Comparison of ENCODE assay signal across 1 cellular context in genomic region chr10:74651565-74651964, GRCh38.
A peak's percentile ranks its signal among the peaks of the same experiment; 100 is the strongest.
TF ChIP-seq lines count a peak whose summit lies in the region.

No MANE protein-coding gene starts in this region.

TF ChIP-seq in GM12878, 131 proteins besides CTCF, POLR2A, EP300 and RAD21 (continued from another document):
- no peak for TF ChIP-seq E2F8 (IDR thresholded peaks at IDR 0.05; ENCODE audit: low read depth, partially characterized antibody)
- no peak for TF ChIP-seq PAX5 (IDR thresholded peaks at IDR 0.05; ENCODE audit: borderline replicate concordance, low read depth, low read length)
- TF ChIP-seq RUNX3 (IDR thresholded peaks at IDR 0.05; ENCODE audit: low read length), result peak; percentile 29; the same call in 1 of the 2 replicates
- no peak for TF ChIP-seq TCF12 (IDR thresholded peaks at IDR 0.05; ENCODE audit: low read depth, low read length)
- no peak for TF ChIP-seq ZNF687 (IDR thresholded peaks at IDR 0.05)
- TF ChIP-seq CEBPZ (IDR thresholded peaks at IDR 0.05; ENCODE audit: low read depth, low read length), result no peak
- TF ChIP-seq IRF3 (IDR thresholded peaks at IDR 0.05), result no peak
- no peak for TF ChIP-seq MYC (IDR thresholded peaks at IDR 0.05; ENCODE audit: insufficient read depth, insufficient read length, insufficient replicate concordance, low read length, severe bottlenecking)
